In genomic region chr11:131717616-131718015, GRCh38 we compare ENCODE assay signal across 27 cellular contexts.
"Had no signal": no experiment of that assay in that cellular context is flagged by ENCODE, and none has a peak within 500 bp of the region (broad histone marks: within the 10 kb centered on the region; RNA-seq: fewer than 3 reads in every experiment).

No MANE protein-coding gene starts in this region.

- H3K4me1 ChIP-seq: stomach, suprapubic skin, testis, thyroid gland, tibial artery, tibial nerve, transverse colon, upper lobe of left lung, upper lobe of right lung, uterus, vagina had no signal

- H3K4me1 Mint-ChIP-seq: stimulated activated effector memory CD8-positive, alpha-beta T cell treated with anti-CD3 and anti-CD28 coated beads, Interleukin-12 subunit alpha, Interleukin-12 subunit beta, amount 100 ng/mL, for 72 hours; stimulated activated memory B cell treated with anti-CD40 and anti-IgM and Interleukin-4, amounts not matched to agents 10 μg/mL and 1 μg/mL and 100 μg/mL, for 72 hours; stimulated activated naive B cell treated with anti-CD40 and anti-IgM and Interleukin-4, amounts not matched to agents 10 μg/mL and 1 μg/mL and 100 μg/mL, for 72 hours; stimulated activated naive CD8-positive, alpha-beta T cell treated with anti-CD3 and anti-CD28 coated beads, Interleukin-15, amount 100 ng/mL, for 72 hours had no signal

- H3K4me3 ChIP-seq: stomach, suprapubic skin, testis, thoracic aorta, thyroid gland, tibial artery, tibial nerve, transverse colon, upper lobe of left lung, upper lobe of right lung, uterus, vagina had no signal

- H3K27me3 Mint-ChIP-seq: stimulated activated memory B cell treated with anti-CD40 and anti-IgM and Interleukin-4, amounts not matched to agents 10 μg/mL and 1 μg/mL and 100 μg/mL, for 72 hours; stimulated activated naive B cell treated with anti-CD40 and anti-IgM and Interleukin-4, amounts not matched to agents 10 μg/mL and 1 μg/mL and 100 μg/mL, for 72 hours; stimulated activated naive CD8-positive, alpha-beta T cell treated with anti-CD3 and anti-CD28 coated beads, Interleukin-15, Interleukin-2, amounts not matched to agents 100 ng/mL and 50 ng/mL, for 24 hours had no signal

- ATAC-seq: stimulated activated effector memory CD8-positive, alpha-beta T cell treated with anti-CD3 and anti-CD28 coated beads, Interleukin-12 subunit alpha, Interleukin-12 subunit beta, amount 100 ng/mL, for 72 hours; stimulated activated memory B cell treated with anti-CD40 and anti-IgM and Interleukin-4, amounts not matched to agents 10 μg/mL and 1 μg/mL and 100 μg/mL, for 72 hours; stimulated activated naive B cell treated with anti-CD40 and anti-IgM and Interleukin-4, amounts not matched to agents 10 μg/mL and 1 μg/mL and 100 μg/mL, for 72 hours; stimulated activated naive CD8-positive, alpha-beta T cell treated with anti-CD3 and anti-CD28 coated beads, Interleukin-15, amount 100 ng/mL, for 72 hours; stimulated activated naive CD8-positive, alpha-beta T cell treated with anti-CD3 and anti-CD28 coated beads, Interleukin-15, Interleukin-2, amounts not matched to agents 100 U/mL and 50 U/mL, for 24 hours; upper lobe of right lung had no signal

- H3K36me3 Mint-ChIP-seq: stimulated activated effector memory CD8-positive, alpha-beta T cell treated with anti-CD3 and anti-CD28 coated beads, Interleukin-12 subunit alpha, Interleukin-12 subunit beta, amount 100 ng/mL, for 72 hours; stimulated activated memory B cell treated with anti-CD40 and anti-IgM and Interleukin-4, amounts not matched to agents 10 μg/mL and 1 μg/mL and 100 μg/mL, for 72 hours; stimulated activated naive B cell treated with anti-CD40 and anti-IgM and Interleukin-4, amounts not matched to agents 10 μg/mL and 1 μg/mL and 100 μg/mL, for 72 hours; type B pancreatic cell had no signal

- H3K27me3 ChIP-seq: suprapubic skin, testis, thyroid gland, tibial nerve, transverse colon, upper lobe of left lung, upper lobe of right lung, vagina had no signal

- H3K4me3 Mint-ChIP-seq: stimulated activated effector memory CD8-positive, alpha-beta T cell treated with anti-CD3 and anti-CD28 coated beads, Interleukin-12 subunit alpha, Interleukin-12 subunit beta, amount 100 ng/mL, for 72 hours; stimulated activated memory B cell treated with anti-CD40 and anti-IgM and Interleukin-4, amounts not matched to agents 10 μg/mL and 1 μg/mL and 100 μg/mL, for 72 hours; stimulated activated naive B cell treated with anti-CD40 and anti-IgM and Interleukin-4, amounts not matched to agents 10 μg/mL and 1 μg/mL and 100 μg/mL, for 72 hours; stimulated activated naive CD8-positive, alpha-beta T cell treated with anti-CD3 and anti-CD28 coated beads, Interleukin-15, amount 100 ng/mL, for 72 hours; stimulated activated naive CD8-positive, alpha-beta T cell treated with anti-CD3 and anti-CD28 coated beads, Interleukin-15, Interleukin-2, amounts not matched to agents 100 ng/mL and 50 ng/mL, for 24 hours; type B pancreatic cell had no signal

- H3K27ac ChIP-seq: stomach, suprapubic skin, testis, thoracic aorta, thyroid gland, tibial artery, tibial nerve, transverse colon, upper lobe of left lung, upper lobe of right lung, uterus, vagina had no signal

- H3K36me3 ChIP-seq: stomach, suprapubic skin, thoracic aorta, thyroid gland, tibial artery, tibial nerve, transverse colon, upper lobe of left lung, upper lobe of right lung, uterus, vagina had no signal

- H3K27ac Mint-ChIP-seq: stimulated activated effector memory CD8-positive, alpha-beta T cell treated with anti-CD3 and anti-CD28 coated beads, Interleukin-12 subunit alpha, Interleukin-12 subunit beta, amount 100 ng/mL, for 72 hours; stimulated activated memory B cell treated with anti-CD40 and anti-IgM and Interleukin-4, amounts not matched to agents 10 μg/mL and 1 μg/mL and 100 μg/mL, for 72 hours; stimulated activated naive B cell treated with anti-CD40 and anti-IgM and Interleukin-4, amounts not matched to agents 10 μg/mL and 1 μg/mL and 100 μg/mL, for 72 hours; stimulated activated naive CD8-positive, alpha-beta T cell treated with anti-CD3 and anti-CD28 coated beads, Interleukin-15, amount 100 ng/mL, for 72 hours; stimulated activated naive CD8-positive, alpha-beta T cell treated with anti-CD3 and anti-CD28 coated beads, Interleukin-15, Interleukin-2, amounts not matched to agents 100 ng/mL and 50 ng/mL, for 24 hours; type B pancreatic cell had no signal

- H3K9me3 ChIP-seq: suprapubic skin, testis, thoracic aorta, thyroid gland, tibial artery, transverse colon, upper lobe of left lung, upper lobe of right lung, uterus, vagina had no signal

- DNase-seq: stimulated activated CD4-positive, alpha-beta T cell treated with anti-CD3 and anti-CD28 coated beads, Interleukin-2, amount 100 ng/mL, for 48 hours; stimulated activated CD4-positive, alpha-beta T cell treated with anti-CD3 and anti-CD28 coated beads, Interleukin-4, amount 100 ng/mL, for 24 hours; stimulated activated CD4-positive, alpha-beta T cell treated with anti-CD3 and anti-CD28 coated beads, Interleukin-4, amount 100 ng/mL, for 4 hours; stimulated activated CD8-positive, alpha-beta memory T cell treated with anti-CD3 and anti-CD28 coated beads, Interleukin-4, amount 100 ng/mL, for 48 hours; stimulated activated naive B cell treated with anti-CD40 and anti-IgM and Interleukin-4, amounts not matched to agents 10 μg/mL and 1 μg/mL and 100 μg/mL, for 72 hours; stimulated activated naive CD4-positive, alpha-beta T cell; stimulated activated naive CD4-positive, alpha-beta T cell treated with Interleukin-2 at 50 U/mL for 16 hours; stimulated activated naive CD8-positive, alpha-beta T cell treated with anti-CD3 and anti-CD28 coated beads, Interleukin-15, amount 100 ng/mL, for 72 hours; stimulated activated naive CD8-positive, alpha-beta T cell treated with anti-CD3 and anti-CD28 coated beads, Interleukin-15, Interleukin-2, amounts not matched to agents 100 U/mL and 50 U/mL, for 24 hours; stomach; substantia nigra; testis; thyroid gland; tibial artery; transverse colon; trophoblast cell; upper lobe of left lung; upper lobe of right lung; uterus had no signal
